ENCODE assay signal across 8 cellular contexts in genomic region chrX:71367396-71367795, GRCh38. TPM values are rescaled to one million over a fixed set of nuclear protein-coding genes. Genes with fewer than 3 reads are reported as not detected.
A peak's percentile ranks its signal among the peaks of the same experiment; 100 is the strongest.
DNase-seq lines count a peak whose midpoint lies in the region; ATAC-seq, FAIRE-seq and TF ChIP-seq lines count a peak whose summit lies in the region.

No MANE protein-coding gene starts in this region.

- no peak for DNase-seq in activated CD8-positive, alpha-beta T cell treated with anti-CD3 and anti-CD28 coated beads, Interleukin-2, amount 10 ng/mL, durations not matched to agents 7 days and 5 days
- DNase-seq in hepatocyte (ENCODE audit: low spot score) (no peak), NCI-H82 (lab: John Stamatoyannopoulos, UW) (no peak), DMS53 treated with DMSO at 0.1 percent for 48 hours (lab: John Stamatoyannopoulos, UW; ENCODE audit: unreplicated experiment) (no peak), urothelium cell line (ENCODE audit: low spot score) (no peak)
- DNase-seq in stimulated activated CD4-positive, alpha-beta T cell treated with anti-CD3 and anti-CD28 coated beads, Interleukin-2, amount 100 ng/mL, for 24 hours, result peak; percentile 15 to 27

- peak overlapping the region; percentile 99 for H3K27ac Mint-ChIP-seq in activated CD8-positive, alpha-beta T cell treated with anti-CD3 and anti-CD28 coated beads, Interleukin-2, amount 10 ng/mL, durations not matched to agents 7 days and 5 days

- H3K4me3 ChIP-seq in HEK293 (ENCODE audit: low read depth, low read length) (peak overlapping the region; percentile 76), hepatocyte (peak overlapping the region; percentile 26)

- CTCF ChIA-PET in HEK293 (lab: Yijun Ruan, JAX), result interaction anchor here (0.6 kb wide), 1 partner anchor 285 kb away, joined by 4 read pairs; no protein-coding TSS in a partner anchor
- CTCF ChIA-PET in activated CD8-positive, alpha-beta T cell treated with anti-CD3 and anti-CD28 coated beads, Interleukin-2, amount 10 ng/mL, durations not matched to agents 7 days and 5 days (lab: Charles Lee), result no interaction called here

- peaks cover 26 to 31% of the 10 kb centered on the region in 2 experiments for H3K36me3 ChIP-seq in HEK293 (ENCODE audit: control insufficient read depth in 2 of 2, insufficient read depth in 1 of 2, low read length in 2 of 2)
- H3K36me3 ChIP-seq in hepatocyte (replicated peaks; ENCODE audit: insufficient read depth, low read depth), result no peaks in the 10 kb centered on the region

- WGBS in hepatocyte (ENCODE audit: low lambda C conversion rate, missing lambda C conversion rate), result 52% methylated on average over 14 of the region's 14 CpGs

- H3K4me2 ChIP-seq in hepatocyte, result peak overlapping the region; percentile 86

- H3K4me1 Mint-ChIP-seq in activated CD8-positive, alpha-beta T cell treated with anti-CD3 and anti-CD28 coated beads, Interleukin-2, amount 10 ng/mL, durations not matched to agents 7 days and 5 days (ENCODE audit: low read depth), result peaks cover 22% of the 10 kb centered on the region

- H3K9me3 ChIP-seq in HEK293 (ENCODE audit: control insufficient read depth, insufficient read depth, low read depth, low read length) (no peaks in the 10 kb centered on the region; the same call in 1 of the 2 replicates), hepatocyte (ENCODE audit: low read depth) (no peaks in the 10 kb centered on the region)

- H3K4me1 ChIP-seq in HEK293 (ENCODE audit: control insufficient read depth, insufficient read depth, low read length) (0 out of 2 replicates have a peak, but pooled peaks cover 2% of the 10 kb centered on the region), hepatocyte (ENCODE audit: insufficient read depth) (no peaks in the 10 kb centered on the region)

- no peak for FAIRE-seq in urothelium cell line (lab: Jason Lieb, UNC)

- H3K9me3 Mint-ChIP-seq in activated CD8-positive, alpha-beta T cell treated with anti-CD3 and anti-CD28 coated beads, Interleukin-2, amount 10 ng/mL, durations not matched to agents 7 days and 5 days (ENCODE audit: insufficient read depth), result no peaks in the 10 kb centered on the region

- TF ChIP-seq CTCF in HEK293 (tag by site-specific recombination; IDR thresholded peaks at IDR 0.05) (no peak), hepatocyte (IDR thresholded peaks at IDR 0.05; ENCODE audit: poor library complexity) (no peak)

- H3K4me3 Mint-ChIP-seq in activated CD8-positive, alpha-beta T cell treated with anti-CD3 and anti-CD28 coated beads, Interleukin-2, amount 10 ng/mL, durations not matched to agents 7 days and 5 days, result peak overlapping the region; percentile 97

- POLR2A ChIA-PET in HEK293 (lab: Yijun Ruan, JAX), result interaction anchor here (2.0 kb wide), 1 partner anchor 84 kb away, joined by 33 read pairs; the partner anchor contains the start of gene NONO
- POLR2A ChIA-PET in activated CD8-positive, alpha-beta T cell treated with anti-CD3 and anti-CD28 coated beads, Interleukin-2, amount 10 ng/mL, durations not matched to agents 7 days and 5 days (lab: Charles Lee), result interaction anchor here (1.8 to 3.1 kb wide), 4 partner anchors 82 to 256 kb away, joined by 8 to 43 read pairs (median 28); partner anchors contain the start of genes IL2RG, NONO and OGT

- H3K79me2 ChIP-seq in hepatocyte, result peaks cover 41% of the 10 kb centered on the region

- H3K27me3 ChIP-seq in hepatocyte, result no peaks in the 10 kb centered on the region

- no peaks in the 10 kb centered on the region for H4K20me1 ChIP-seq in hepatocyte (ENCODE audit: insufficient read depth, poor library complexity, severe bottlenecking)

- H2AFZ ChIP-seq in hepatocyte, result no peak overlapping the region

- ATAC-seq in activated CD8-positive, alpha-beta T cell treated with anti-CD3 and anti-CD28 coated beads, Interleukin-2, amount 10 ng/mL, durations not matched to agents 7 days and 5 days, result no peak
- ATAC-seq in HG03280 (IDR thresholded peaks at IDR 0.05; ENCODE audit: unreplicated experiment), result no peak

- H3K27ac ChIP-seq in HEK293 (ENCODE audit: extremely low read depth, low read depth, low read length), result peak overlapping the region; percentile 81; the same call in 1 of the 2 replicates
- peak overlapping the region; percentile 78 for H3K27ac ChIP-seq in hepatocyte

- H3K27me3 Mint-ChIP-seq in activated CD8-positive, alpha-beta T cell treated with anti-CD3 and anti-CD28 coated beads, Interleukin-2, amount 10 ng/mL, durations not matched to agents 7 days and 5 days (ENCODE audit: low read depth), result no peaks in the 10 kb centered on the region

- H3K9me2 ChIP-seq in hepatocyte (replicated peaks; ENCODE audit: insufficient read depth), result no peaks in the 10 kb centered on the region

- H3K36me3 Mint-ChIP-seq in activated CD8-positive, alpha-beta T cell treated with anti-CD3 and anti-CD28 coated beads, Interleukin-2, amount 10 ng/mL, durations not matched to agents 7 days and 5 days (ENCODE audit: low read depth), result peaks cover 30% of the 10 kb centered on the region

TF ChIP-seq in HEK293, 187 proteins besides CTCF, POLR2A, EP300 and RAD21:
- TF ChIP-seq ZNF654 (tag by site-specific recombination; IDR thresholded peaks at IDR 0.05; ENCODE audit: low read depth), result no peak
- TF ChIP-seq ZNF311 (tag by site-specific recombination; IDR thresholded peaks at IDR 0.05; ENCODE audit: borderline replicate concordance), result no peak
- 0 out of 2 replicates have a peak, but pooled peaks have one; percentile 16 for TF ChIP-seq ZBTB17 (tag by site-specific recombination; IDR thresholded peaks at IDR 0.05)
TF ChIP-seq in HEK293: peak in this region for 1.

RNA-seq across cellular contexts. Expression of gene TAF1, which starts 1.2 kb away (rescaled TPM):
- total RNA-seq in activated CD8-positive, alpha-beta T cell treated with anti-CD3 and anti-CD28 coated beads, Interleukin-2, amount 10 ng/mL, durations not matched to agents 7 days and 5 days, result 10 to 100 TPM; 35.0 to 43.6 TPM
- total RNA-seq in hepatocyte, result 15.8 and 19.2 TPM in 2 replicates
- polyA plus RNA-seq in hepatocyte, result 1.9 and 2.7 TPM in 2 replicates

Comparison
In these comparisons a context has a peak if more than half of its experiments do, and no peak if none do; other contexts are left out.
1. DNase-seq: peak in stimulated activated CD4-positive, alpha-beta T cell treated with anti-CD3 and anti-CD28 coated beads, Interleukin-2, amount 100 ng/mL, for 24 hours (2 of 2); none in activated CD8-positive, alpha-beta T cell treated with anti-CD3 and anti-CD28 coated beads, Interleukin-2, amount 10 ng/mL, durations not matched to agents 7 days and 5 days (single experiment), hepatocyte (single experiment), NCI-H82 (single experiment), DMS53 treated with DMSO at 0.1 percent for 48 hours (single experiment) and urothelium cell line (single experiment).